Comparison of ENCODE assay signal across 1 cellular context in genomic region chr2:197495433-197496134, GRCh38.
TF ChIP-seq lines count a peak whose summit lies in the region.

No MANE protein-coding gene starts in this region.

TF ChIP-seq in GM12878, 131 proteins besides CTCF, POLR2A, EP300 and RAD21:
- TF ChIP-seq TCF7 (IDR thresholded peaks at IDR 0.05; ENCODE audit: borderline replicate concordance) (no peak), PRDM15 (CRISPR knock-in tag; IDR thresholded peaks at IDR 0.05) (no peak), ZSCAN29 (IDR thresholded peaks at IDR 0.05) (no peak), RBBP5 (conservative IDR thresholded peaks at IDR 0.05) (no peak), EZH2 (IDR thresholded peaks at IDR 0.05; ENCODE audit: borderline replicate concordance, control insufficient read depth, low read depth, low read length) (no peak), PAX8 (IDR thresholded peaks at IDR 0.05) (no peak), ZNF217 (IDR thresholded peaks at IDR 0.05) (no peak), NR2C1 (IDR thresholded peaks at IDR 0.05) (no peak)
